In the genomic region with DNA sequence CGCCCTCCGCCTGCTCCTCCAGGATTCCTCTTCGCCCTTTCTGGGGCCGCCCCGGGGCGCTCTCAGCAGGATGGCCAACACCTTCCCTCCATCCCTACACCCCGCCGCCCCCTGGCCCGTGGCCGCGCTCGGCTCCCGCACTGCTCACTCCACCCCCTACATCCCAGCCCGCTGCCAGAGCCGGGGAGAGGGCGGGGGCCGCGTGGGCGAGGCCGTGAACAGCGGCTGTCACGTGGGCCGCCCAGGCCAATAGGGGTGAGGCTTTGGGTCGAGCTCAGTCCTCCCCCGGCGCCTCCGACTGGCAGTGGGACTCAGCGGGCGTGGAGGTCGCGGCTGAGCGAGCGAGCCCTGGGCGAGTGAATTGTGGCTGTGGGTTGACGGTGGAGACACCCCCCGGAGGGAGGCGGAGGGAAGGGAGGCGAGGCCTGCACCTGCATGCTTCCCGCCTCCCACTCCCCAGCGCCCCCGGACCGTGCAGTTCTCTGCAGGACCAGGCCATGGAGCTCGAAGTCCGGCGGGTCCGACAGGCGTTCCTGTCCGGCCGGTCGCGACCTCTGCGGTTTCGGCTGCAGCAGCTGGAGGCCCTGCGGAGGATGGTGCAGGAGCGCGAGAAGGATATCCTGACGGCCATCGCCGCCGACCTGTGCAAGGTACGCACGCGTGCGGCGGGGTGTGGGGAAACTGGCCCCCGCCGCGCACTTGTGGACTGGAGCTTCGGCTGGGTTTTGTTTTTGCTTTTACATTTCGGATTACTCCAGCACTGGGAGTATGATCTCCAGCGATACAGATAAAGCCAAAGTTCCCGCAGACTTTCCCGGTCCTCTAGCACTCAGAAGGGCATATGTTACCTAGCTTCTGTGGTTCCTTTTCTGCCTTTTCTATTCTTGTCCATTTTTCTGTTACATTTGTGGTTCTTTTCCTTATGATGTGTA, we compare ENCODE assay signal across 8 cellular contexts.
A peak's percentile ranks its signal among the peaks of the same experiment; 100 is the strongest.
DNase-seq lines count a peak whose midpoint lies in the region; ATAC-seq lines count a peak whose summit lies in the region.

A gene (plus strand): TSS at position 277 of the 932 bp plus-strand sequence. CDS start 221 bp downstream, at position 498.

- DNase-seq in AML-193 (lab: John Stamatoyannopoulos, UW) (peak; percentile 74), NCI-H446 (lab: John Stamatoyannopoulos, UW) (peak; percentile 89 to 93), iris pigment epithelial cell (ENCODE audit: low read depth) (peak; percentile 94)
- DNase-seq in central memory CD8-positive, alpha-beta T cell (ENCODE audit: low spot score in 2 of 2), result peak; percentile 79 to 84
- DNase-seq in stimulated activated CD4-positive, alpha-beta T cell treated with anti-CD3 and anti-CD28 coated beads, Interleukin-12 subunit alpha, Interleukin-12 subunit beta, amount 100 ng/mL, for 4 hours, result peak; percentile 95

- H3K9me3 Mint-ChIP-seq in central memory CD8-positive, alpha-beta T cell, result no peaks in the 10 kb centered on the region

- no peaks in the 10 kb centered on the region for H3K27me3 Mint-ChIP-seq in central memory CD8-positive, alpha-beta T cell

- peaks cover 35% of the 10 kb centered on the region for H3K4me1 Mint-ChIP-seq in central memory CD8-positive, alpha-beta T cell

- peaks cover 11% of the 10 kb centered on the region for H3K36me3 Mint-ChIP-seq in central memory CD8-positive, alpha-beta T cell (ENCODE audit: insufficient read depth)

- H3K4me3 Mint-ChIP-seq in central memory CD8-positive, alpha-beta T cell, result peak within 1 kb of the TSS; percentile 97

- ATAC-seq in GM19035 (IDR thresholded peaks at IDR 0.05; ENCODE audit: unreplicated experiment) (peak; percentile 92), HG03342 (IDR thresholded peaks at IDR 0.05; ENCODE audit: unreplicated experiment) (peak; percentile 92)
- ATAC-seq in activated CD4-positive, CD25-positive, alpha-beta regulatory T cell treated with anti-CD3 and anti-CD28 coated beads, Interleukin-2, amount 50 U/mL, for 24 hours, result peak; percentile 96 to 97
- peak; percentile 95 for ATAC-seq in central memory CD8-positive, alpha-beta T cell (replicated peaks; ENCODE audit: extremely low read depth, poor library complexity, severe bottlenecking)

- H3K27ac Mint-ChIP-seq in central memory CD8-positive, alpha-beta T cell (ENCODE audit: low read depth), result peak within 1 kb of the TSS; percentile 97

Comparison
In these comparisons a context has a peak if more than half of its experiments do, and no peak if none do; other contexts are left out.
1. Peak in every context shown above with its lines: DNase-seq and ATAC-seq.